22 cellular contexts compared by ENCODE assay signal in genomic region chr1:228941673-228942072, GRCh38.
"Had no signal": no experiment of that assay in that cellular context is flagged by ENCODE, and none has a peak within 500 bp of the region (broad histone marks: within the 10 kb centered on the region; RNA-seq: fewer than 3 reads in every experiment).

No MANE protein-coding gene starts in this region.

- H3K36me3 Mint-ChIP-seq: activated naive CD4-positive, alpha-beta T cell treated with anti-CD3 and anti-CD28 coated beads, Interleukin-2, amount 50 U/mL, for 72 hours had no signal

- H3K9me3 ChIP-seq: adrenal gland, breast epithelium, left ventricle myocardium inferior, tibial artery had no signal

- H3K4me3 ChIP-seq: adrenal gland, breast epithelium, left ventricle myocardium inferior, tibial artery had no signal

- H3K9me3 Mint-ChIP-seq: activated naive CD4-positive, alpha-beta T cell treated with anti-CD3 and anti-CD28 coated beads, Interleukin-2, amount 50 U/mL, for 72 hours; activated T-cell treated with anti-CD3 and anti-CD28 coated beads, Interleukin-2, amount 50 U/mL, for 72 hours had no signal

- H3K36me3 ChIP-seq: adrenal gland, breast epithelium, left ventricle myocardium inferior, tibial artery had no signal

- H3K27ac ChIP-seq: adrenal gland, breast epithelium, left ventricle myocardium inferior, tibial artery had no signal

- H3K4me3 Mint-ChIP-seq: activated T-cell treated with anti-CD3 and anti-CD28 coated beads, Interleukin-2, amount 50 U/mL, for 72 hours; nephron progenitor cell had no signal

- ATAC-seq: activated CD4-positive, CD25-positive, alpha-beta regulatory T cell treated with anti-CD3 and anti-CD28 coated beads, Interleukin-2, amount 50 U/mL, for 24 hours; activated naive CD4-positive, alpha-beta T cell treated with anti-CD3 and anti-CD28 coated beads, Interleukin-2, amount 50 U/mL, for 72 hours; activated T-cell treated with anti-CD3 and anti-CD28 coated beads, Interleukin-2, amount 50 U/mL, for 72 hours; stimulated activated naive CD8-positive, alpha-beta T cell treated with anti-CD3 and anti-CD28 coated beads, Interleukin-15, Interleukin-2, amounts not matched to agents 100 U/mL and 50 U/mL, for 24 hours had no signal

- DNase-seq: activated CD4-positive, alpha-beta T cell treated with anti-CD3 and anti-CD28 coated beads, Interleukin-2, amount 50 U/mL, for 1 hour; activated CD8-positive, alpha-beta memory T cell treated with anti-CD3 and anti-CD28 coated beads for 24 hours; activated CD8-positive, alpha-beta memory T cell treated with anti-CD3 and anti-CD28 coated beads, Interleukin-2, amount 50 U/mL, for 48 hours; activated gamma-delta T cell treated with Interleukin-2 at 50 U/mL for 16 hours; activated T-cell treated with anti-CD3 and anti-CD28 coated beads, Interleukin-2, amount 50 U/mL, for 72 hours; adrenal gland; cortex of kidney; effector CD4-positive, alpha-beta T cell; kidney glomerular epithelial cell; left ventricle myocardium inferior; mammary epithelial cell; midbrain; nephron progenitor cell; occipital lobe; retina; stimulated activated CD4-positive, alpha-beta T cell treated with anti-CD3 and anti-CD28 coated beads, Interleukin-12 subunit alpha, Interleukin-12 subunit beta, amount 100 ng/mL, for 4 hours; stimulated activated CD4-positive, alpha-beta T cell treated with anti-CD3 and anti-CD28 coated beads, Interleukin-1b, Interleukin-23, amount 100 ng/mL, for 48 hours; stimulated activated naive CD8-positive, alpha-beta T cell treated with anti-CD3 and anti-CD28 coated beads, Interleukin-15, Interleukin-2, amounts not matched to agents 100 U/mL and 50 U/mL, for 24 hours; tibial artery had no signal

- H3K27me3 ChIP-seq: adrenal gland, breast epithelium, tibial artery had no signal
